Comparison of ENCODE assay signal across 1 cellular context in genomic region chr20:34582911-34583310, GRCh38.
A peak's percentile ranks its signal among the peaks of the same experiment; 100 is the strongest.
TF ChIP-seq lines count a peak whose summit lies in the region.

No MANE protein-coding gene starts in this region.

TF ChIP-seq in HepG2, 621 proteins besides CTCF, POLR2A, EP300 and RAD21 (continued from another document):
- TF ChIP-seq, protein P1, sequence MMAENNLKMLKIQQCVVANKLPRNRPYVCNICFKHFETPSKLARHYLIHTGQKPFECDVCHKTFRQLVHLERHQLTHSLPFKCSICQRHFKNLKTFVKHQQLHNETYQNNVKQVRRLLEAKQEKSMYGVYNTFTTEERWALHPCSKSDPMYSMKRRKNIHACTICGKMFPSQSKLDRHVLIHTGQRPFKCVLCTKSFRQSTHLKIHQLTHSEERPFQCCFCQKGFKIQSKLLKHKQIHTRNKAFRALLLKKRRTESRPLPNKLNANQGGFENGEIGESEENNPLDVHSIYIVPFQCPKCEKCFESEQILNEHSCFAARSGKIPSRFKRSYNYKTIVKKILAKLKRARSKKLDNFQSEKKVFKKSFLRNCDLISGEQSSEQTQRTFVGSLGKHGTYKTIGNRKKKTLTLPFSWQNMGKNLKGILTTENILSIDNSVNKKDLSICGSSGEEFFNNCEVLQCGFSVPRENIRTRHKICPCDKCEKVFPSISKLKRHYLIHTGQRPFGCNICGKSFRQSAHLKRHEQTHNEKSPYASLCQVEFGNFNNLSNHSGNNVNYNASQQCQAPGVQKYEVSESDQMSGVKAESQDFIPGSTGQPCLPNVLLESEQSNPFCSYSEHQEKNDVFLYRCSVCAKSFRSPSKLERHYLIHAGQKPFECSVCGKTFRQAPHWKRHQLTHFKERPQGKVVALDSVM (CRISPR knock-in tag; IDR thresholded peaks at IDR 0.05), result no peak
- TF ChIP-seq ZBTB4 (CRISPR knock-in tag; IDR thresholded peaks at IDR 0.05; ENCODE audit: borderline replicate concordance), result no peak
- TF ChIP-seq, protein P2, sequence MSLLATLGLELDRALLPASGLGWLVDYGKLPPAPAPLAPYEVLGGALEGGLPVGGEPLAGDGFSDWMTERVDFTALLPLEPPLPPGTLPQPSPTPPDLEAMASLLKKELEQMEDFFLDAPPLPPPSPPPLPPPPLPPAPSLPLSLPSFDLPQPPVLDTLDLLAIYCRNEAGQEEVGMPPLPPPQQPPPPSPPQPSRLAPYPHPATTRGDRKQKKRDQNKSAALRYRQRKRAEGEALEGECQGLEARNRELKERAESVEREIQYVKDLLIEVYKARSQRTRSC (CRISPR knock-in tag; IDR thresholded peaks at IDR 0.05; ENCODE audit: low read depth), result no peak
- TF ChIP-seq, protein P3, sequence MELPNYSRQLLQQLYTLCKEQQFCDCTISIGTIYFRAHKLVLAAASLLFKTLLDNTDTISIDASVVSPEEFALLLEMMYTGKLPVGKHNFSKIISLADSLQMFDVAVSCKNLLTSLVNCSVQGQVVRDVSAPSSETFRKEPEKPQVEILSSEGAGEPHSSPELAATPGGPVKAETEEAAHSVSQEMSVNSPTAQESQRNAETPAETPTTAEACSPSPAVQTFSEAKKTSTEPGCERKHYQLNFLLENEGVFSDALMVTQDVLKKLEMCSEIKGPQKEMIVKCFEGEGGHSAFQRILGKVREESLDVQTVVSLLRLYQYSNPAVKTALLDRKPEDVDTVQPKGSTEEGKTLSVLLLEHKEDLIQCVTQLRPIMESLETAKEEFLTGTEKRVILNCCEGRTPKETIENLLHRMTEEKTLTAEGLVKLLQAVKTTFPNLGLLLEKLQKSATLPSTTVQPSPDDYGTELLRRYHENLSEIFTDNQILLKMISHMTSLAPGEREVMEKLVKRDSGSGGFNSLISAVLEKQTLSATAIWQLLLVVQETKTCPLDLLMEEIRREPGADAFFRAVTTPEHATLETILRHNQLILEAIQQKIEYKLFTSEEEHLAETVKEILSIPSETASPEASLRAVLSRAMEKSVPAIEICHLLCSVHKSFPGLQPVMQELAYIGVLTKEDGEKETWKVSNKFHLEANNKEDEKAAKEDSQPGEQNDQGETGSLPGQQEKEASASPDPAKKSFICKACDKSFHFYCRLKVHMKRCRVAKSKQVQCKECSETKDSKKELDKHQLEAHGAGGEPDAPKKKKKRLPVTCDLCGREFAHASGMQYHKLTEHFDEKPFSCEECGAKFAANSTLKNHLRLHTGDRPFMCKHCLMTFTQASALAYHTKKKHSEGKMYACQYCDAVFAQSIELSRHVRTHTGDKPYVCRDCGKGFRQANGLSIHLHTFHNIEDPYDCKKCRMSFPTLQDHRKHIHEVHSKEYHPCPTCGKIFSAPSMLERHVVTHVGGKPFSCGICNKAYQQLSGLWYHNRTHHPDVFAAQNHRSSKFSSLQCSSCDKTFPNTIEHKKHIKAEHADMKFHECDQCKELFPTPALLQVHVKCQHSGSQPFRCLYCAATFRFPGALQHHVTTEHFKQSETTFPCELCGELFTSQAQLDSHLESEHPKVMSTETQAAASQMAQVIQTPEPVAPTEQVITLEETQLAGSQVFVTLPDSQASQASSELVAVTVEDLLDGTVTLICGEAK (IDR thresholded peaks at IDR 0.05), result no peak
- TF ChIP-seq, protein P3 (CRISPR knock-in tag; IDR thresholded peaks at IDR 0.05), result no peak
- TF ChIP-seq NFRKB (IDR thresholded peaks at IDR 0.05), result no peak
- no peak for TF ChIP-seq ZNF10 (CRISPR knock-in tag; IDR thresholded peaks at IDR 0.05; ENCODE audit: borderline replicate concordance, low read depth)
- no peak for TF ChIP-seq NFIB (CRISPR knock-in tag; IDR thresholded peaks at IDR 0.05; ENCODE audit: borderline replicate concordance)
- TF ChIP-seq ZNF605 (CRISPR knock-in tag; IDR thresholded peaks at IDR 0.05), result 0 out of 2 replicates have a peak, but pooled peaks have one; percentile 41
- peak; percentile 37; the same call in 1 of the 2 replicates for TF ChIP-seq SAP130 (CRISPR knock-in tag; IDR thresholded peaks at IDR 0.05; ENCODE audit: low read depth)
- TF ChIP-seq, protein P4, sequence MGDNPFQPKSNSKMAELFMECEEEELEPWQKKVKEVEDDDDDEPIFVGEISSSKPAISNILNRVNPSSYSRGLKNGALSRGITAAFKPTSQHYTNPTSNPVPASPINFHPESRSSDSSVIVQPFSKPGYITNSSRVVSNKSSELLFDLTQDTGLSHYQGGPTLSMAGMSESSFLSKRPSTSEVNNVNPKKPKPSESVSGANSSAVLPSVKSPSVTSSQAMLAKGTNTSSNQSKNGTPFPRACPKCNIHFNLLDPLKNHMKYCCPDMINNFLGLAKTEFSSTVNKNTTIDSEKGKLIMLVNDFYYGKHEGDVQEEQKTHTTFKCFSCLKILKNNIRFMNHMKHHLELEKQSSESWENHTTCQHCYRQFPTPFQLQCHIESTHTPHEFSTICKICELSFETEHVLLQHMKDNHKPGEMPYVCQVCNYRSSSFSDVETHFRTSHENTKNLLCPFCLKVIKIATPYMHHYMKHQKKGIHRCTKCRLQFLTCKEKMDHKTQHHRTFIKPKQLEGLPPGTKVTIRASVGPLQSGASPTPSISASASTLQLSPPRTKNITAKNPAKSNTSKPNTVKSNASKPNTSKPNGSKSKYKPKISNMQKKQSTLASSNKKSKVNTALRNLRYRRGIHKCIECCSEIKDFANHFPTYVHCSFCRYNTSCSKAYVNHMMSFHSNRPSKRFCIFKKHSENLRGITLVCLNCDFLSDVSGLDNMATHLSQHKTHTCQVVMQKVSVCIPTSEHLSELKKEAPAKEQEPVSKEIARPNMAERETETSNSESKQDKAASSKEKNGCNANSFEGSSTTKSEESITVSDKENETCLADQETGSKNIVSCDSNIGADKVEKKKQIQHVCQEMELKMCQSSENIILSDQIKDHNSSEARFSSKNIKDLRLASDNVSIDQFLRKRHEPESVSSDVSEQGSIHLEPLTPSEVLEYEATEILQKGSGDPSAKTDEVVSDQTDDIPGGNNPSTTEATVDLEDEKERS (CRISPR knock-in tag; IDR thresholded peaks at IDR 0.05), result no peak
- TF ChIP-seq, protein P5, sequence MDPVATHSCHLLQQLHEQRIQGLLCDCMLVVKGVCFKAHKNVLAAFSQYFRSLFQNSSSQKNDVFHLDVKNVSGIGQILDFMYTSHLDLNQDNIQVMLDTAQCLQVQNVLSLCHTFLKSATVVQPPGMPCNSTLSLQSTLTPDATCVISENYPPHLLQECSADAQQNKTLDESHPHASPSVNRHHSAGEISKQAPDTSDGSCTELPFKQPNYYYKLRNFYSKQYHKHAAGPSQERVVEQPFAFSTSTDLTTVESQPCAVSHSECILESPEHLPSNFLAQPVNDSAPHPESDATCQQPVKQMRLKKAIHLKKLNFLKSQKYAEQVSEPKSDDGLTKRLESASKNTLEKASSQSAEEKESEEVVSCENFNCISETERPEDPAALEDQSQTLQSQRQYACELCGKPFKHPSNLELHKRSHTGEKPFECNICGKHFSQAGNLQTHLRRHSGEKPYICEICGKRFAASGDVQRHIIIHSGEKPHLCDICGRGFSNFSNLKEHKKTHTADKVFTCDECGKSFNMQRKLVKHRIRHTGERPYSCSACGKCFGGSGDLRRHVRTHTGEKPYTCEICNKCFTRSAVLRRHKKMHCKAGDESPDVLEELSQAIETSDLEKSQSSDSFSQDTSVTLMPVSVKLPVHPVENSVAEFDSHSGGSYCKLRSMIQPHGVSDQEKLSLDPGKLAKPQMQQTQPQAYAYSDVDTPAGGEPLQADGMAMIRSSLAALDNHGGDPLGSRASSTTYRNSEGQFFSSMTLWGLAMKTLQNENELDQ (CRISPR knock-in tag; IDR thresholded peaks at IDR 0.05; ENCODE audit: borderline replicate concordance), result no peak
- no peak for TF ChIP-seq USF2 (IDR thresholded peaks at IDR 0.05; ENCODE audit: low read depth, low read length)
- TF ChIP-seq USF2 (CRISPR knock-in tag; IDR thresholded peaks at IDR 0.05; ENCODE audit: borderline replicate concordance), result no peak
- TF ChIP-seq ZNF678 (CRISPR knock-in tag; IDR thresholded peaks at IDR 0.05), result no peak
